1 cellular context compared by ENCODE assay signal in genomic region chr4:176195184-176195978, GRCh38.
TF ChIP-seq lines count a peak whose summit lies in the region.

Gene SPATA4, minus strand, starts transcription at chr4:176195585. Its CDS starts 23 bp downstream, at chr4:176195562.

TF ChIP-seq in GM12878, 131 proteins besides CTCF, POLR2A, EP300 and RAD21 (continued from another document):
- TF ChIP-seq MTA2 (IDR thresholded peaks at IDR 0.05; ENCODE audit: low read depth) (peak; percentile 75), EZH2 (IDR thresholded peaks at IDR 0.05; ENCODE audit: borderline replicate concordance, control insufficient read depth, low read depth, low read length) (no peak), MYC (IDR thresholded peaks at IDR 0.05; ENCODE audit: insufficient read depth, insufficient read length, insufficient replicate concordance, low read length, severe bottlenecking) (no peak), CUX1 (IDR thresholded peaks at IDR 0.05; ENCODE audit: insufficient replicate concordance, low read depth, low read length) (no peak), KDM1A (IDR thresholded peaks at IDR 0.05; ENCODE audit: borderline replicate concordance) (no peak), LARP7 (IDR thresholded peaks at IDR 0.05) (peak; percentile 52; the same call in 1 of the 2 replicates), ELK1 (IDR thresholded peaks at IDR 0.05; ENCODE audit: low read depth, low read length) (0 out of 2 replicates have a peak, but pooled peaks have one; percentile 38), GABPA (IDR thresholded peaks at IDR 0.05; ENCODE audit: low read depth) (peak; percentile 64), CEBPB (IDR thresholded peaks at IDR 0.05; ENCODE audit: borderline replicate concordance in 1 of 2, low read depth in 2 of 2, low read length in 2 of 2) (no peak), MEF2B (IDR thresholded peaks at IDR 0.05; ENCODE audit: partially characterized antibody, poor library complexity, severe bottlenecking) (peak; percentile 81), IRF5 (IDR thresholded peaks at IDR 0.05; ENCODE audit: borderline replicate concordance) (peak; percentile 80), TARDBP (IDR thresholded peaks at IDR 0.05; ENCODE audit: borderline replicate concordance) (no peak), SMAD1 (IDR thresholded peaks at IDR 0.05; ENCODE audit: low read depth, partially characterized antibody) (no peak), ZNF207 (IDR thresholded peaks at IDR 0.05; ENCODE audit: borderline replicate concordance) (no peak), TCF3 (IDR thresholded peaks at IDR 0.05; ENCODE audit: borderline replicate concordance, insufficient read depth, low read depth, low read length) (0 out of 2 replicates have a peak, but pooled peaks have one; percentile 52), HDAC6 (IDR thresholded peaks at IDR 0.05; ENCODE audit: unreplicated experiment) (no peak), RUNX3 (IDR thresholded peaks at IDR 0.05; ENCODE audit: low read length) (peak; percentile 100), CREB1 (IDR thresholded peaks at IDR 0.05; ENCODE audit: low read depth) (peak; percentile 53; the same call in 1 of the 2 replicates), SREBF1 (IDR thresholded peaks at IDR 0.05; ENCODE audit: low read length) (no peak), SPI1 (IDR thresholded peaks at IDR 0.05; ENCODE audit: borderline replicate concordance, insufficient read depth, low read depth, low read length) (0 out of 2 replicates have a peak, but pooled peaks have one; percentile 29), RFX5 (IDR thresholded peaks at IDR 0.05; ENCODE audit: low read depth, low read length) (no peak), BCLAF1 (IDR thresholded peaks at IDR 0.05) (no peak), KAT2A (conservative IDR thresholded peaks at IDR 0.05; ENCODE audit: control insufficient read depth, low read depth, low read length) (no peak), HSF1 (IDR thresholded peaks at IDR 0.05; ENCODE audit: low read depth, low read length) (no peak; the same call in 1 of the 2 replicates), BMI1 (IDR thresholded peaks at IDR 0.05; ENCODE audit: borderline replicate concordance) (peak; percentile 94), MLLT1 (IDR thresholded peaks at IDR 0.05) (peak; percentile 96), ZNF622 (IDR thresholded peaks at IDR 0.05) (no peak), BCL3 (IDR thresholded peaks at IDR 0.05; ENCODE audit: borderline replicate concordance, insufficient read depth, low read depth, low read length, poor library complexity, severe bottlenecking) (peak; percentile 85), KLF5 (IDR thresholded peaks at IDR 0.05; ENCODE audit: partially characterized antibody) (no peak), ZNF274 (IDR thresholded peaks at IDR 0.05; ENCODE audit: insufficient read depth, insufficient read length) (no peak), SRF (IDR thresholded peaks at IDR 0.05; ENCODE audit: low read depth in 2 of 2, low read length in 2 of 2) (0 out of 4 replicates have a peak, but pooled peaks of 1 of the 2 experiments have one; percentile 39), SMAD5 (IDR thresholded peaks at IDR 0.05; ENCODE audit: low read depth) (no peak), MYB (IDR thresholded peaks at IDR 0.05; ENCODE audit: borderline replicate concordance, low read depth, low read length) (no peak), ZZZ3 (IDR thresholded peaks at IDR 0.05; ENCODE audit: control insufficient read depth, insufficient read length, low read depth) (no peak), BRCA1 (IDR thresholded peaks at IDR 0.05; ENCODE audit: low read depth, low read length) (no peak), PRDM15 (CRISPR knock-in tag; IDR thresholded peaks at IDR 0.05) (no peak), WRNIP1 (IDR thresholded peaks at IDR 0.05; ENCODE audit: borderline replicate concordance, low read depth, low read length) (no peak), ASH2L (IDR thresholded peaks at IDR 0.05; ENCODE audit: borderline replicate concordance, low read depth) (no peak), EED (IDR thresholded peaks at IDR 0.05; ENCODE audit: low read depth) (peak; percentile 94), E2F4 (IDR thresholded peaks at IDR 0.05; ENCODE audit: low read depth, low read length) (no peak), SMARCA5 (IDR thresholded peaks at IDR 0.05) (no peak)
TF ChIP-seq in GM12878: peak in this region for 55.
